3 cellular contexts compared by ENCODE assay signal in genomic region chr7:102454932-102455331, GRCh38.
TF ChIP-seq lines count a peak whose summit lies in the region.

No MANE protein-coding gene starts in this region.

TF ChIP-seq in HEK293, 187 proteins besides CTCF, POLR2A, EP300 and RAD21:
- TF ChIP-seq ZNF121 (tag by site-specific recombination; IDR thresholded peaks at IDR 0.05): peak; percentile 99
- peak; percentile 53 for TF ChIP-seq PRDM1 (tag by site-specific recombination; IDR thresholded peaks at IDR 0.05)

TF ChIP-seq in WTC11, 78 proteins besides CTCF, POLR2A, EP300 and RAD21:
- peak; percentile 90 for TF ChIP-seq ZNF121 (CRISPR knock-in tag; IDR thresholded peaks at IDR 0.05)

TF ChIP-seq in K562, 482 proteins besides CTCF, POLR2A, EP300 and RAD21:
- TF ChIP-seq CEBPB (tag; IDR thresholded peaks at IDR 0.05) (peak; percentile 46; the same call in 1 of the 2 replicates), ZNF121 (CRISPR knock-in tag; conservative IDR thresholded peaks at IDR 0.05) (peak; percentile 76), BCOR (IDR thresholded peaks at IDR 0.05) (0 out of 2 replicates have a peak, but pooled peaks have one; percentile 25)
